In genomic region chr10:17655567-17656146, GRCh38 we compare ENCODE assay signal across 1 cellular context.
TF ChIP-seq lines count a peak whose summit lies in the region.

No MANE protein-coding gene starts in this region.

TF ChIP-seq in K562, 482 proteins besides CTCF, POLR2A, EP300 and RAD21 (continues in another document):
- peak; percentile 28; the same call in 1 of the 2 replicates for TF ChIP-seq NCOA1 (IDR thresholded peaks at IDR 0.05; ENCODE audit: low read depth)
- TF ChIP-seq MYNN (IDR thresholded peaks at IDR 0.05): no peak
- TF ChIP-seq MYNN (CRISPR knock-in tag; IDR thresholded peaks at IDR 0.05): no peak
- peak; percentile 72; the same call in 1 of the 2 replicates for TF ChIP-seq CTBP1 (IDR thresholded peaks at IDR 0.05; ENCODE audit: borderline replicate concordance)
- TF ChIP-seq ZNF79 (CRISPR knock-in tag; IDR thresholded peaks at IDR 0.05; ENCODE audit: low read depth): no peak
- TF ChIP-seq KLF6 (CRISPR knock-in tag; IDR thresholded peaks at IDR 0.05; ENCODE audit: borderline replicate concordance): no peak
- no peak for TF ChIP-seq ZBTB49 (CRISPR knock-in tag; IDR thresholded peaks at IDR 0.05; ENCODE audit: borderline replicate concordance)
- no peak for TF ChIP-seq COPS2 (conservative IDR thresholded peaks at IDR 0.05)
- no peak for TF ChIP-seq HDGF (IDR thresholded peaks at IDR 0.05)
- TF ChIP-seq HMGXB4 (CRISPR knock-in tag; IDR thresholded peaks at IDR 0.05): no peak
- no peak for TF ChIP-seq ZNF444 (CRISPR knock-in tag; IDR thresholded peaks at IDR 0.05)
- TF ChIP-seq ATF1 (CRISPR knock-in tag; IDR thresholded peaks at IDR 0.05): no peak
- 0 out of 2 replicates have a peak, but pooled peaks have one; percentile 31 for TF ChIP-seq ATF1 (tag; IDR thresholded peaks at IDR 0.05)
- peak; percentile 64 for TF ChIP-seq ZFP36 (IDR thresholded peaks at IDR 0.05; ENCODE audit: low read depth, low read length, partially characterized antibody)
- TF ChIP-seq BHLHE40 (IDR thresholded peaks at IDR 0.05; ENCODE audit: low read length): no peak
- TF ChIP-seq EP400 (IDR thresholded peaks at IDR 0.05): peak; percentile 43
- TF ChIP-seq PHTF2 (CRISPR knock-in tag; IDR thresholded peaks at IDR 0.05): no peak
- TF ChIP-seq RCOR1 (IDR thresholded peaks at IDR 0.05; ENCODE audit: borderline replicate concordance in 1 of 2, low read depth in 2 of 2, low read length in 2 of 2): peak in 1 of 2 experiments; percentile 39; a peak in 1 of 4 replicates
- TF ChIP-seq PTRF (tag; IDR thresholded peaks at IDR 0.05): no peak
- no peak for TF ChIP-seq CEBPG (CRISPR knock-in tag; IDR thresholded peaks at IDR 0.05)
- peak in 1 of 2 experiments; percentile 21; a peak in 1 of 4 replicates for TF ChIP-seq CEBPG (tag; conservative IDR thresholded peaks at IDR 0.05 in 1 of 2, IDR thresholded peaks at IDR 0.05 in 1 of 2)
- TF ChIP-seq SAFB2 (IDR thresholded peaks at IDR 0.05; ENCODE audit: borderline replicate concordance, low read depth, low read length, severe bottlenecking): no peak
- TF ChIP-seq MLLT1 (IDR thresholded peaks at IDR 0.05): peak in 1 of 2 experiments; percentile 49; a peak in 1 of 4 replicates
- peak; percentile 97 for TF ChIP-seq FOSL1 (tag; conservative IDR thresholded peaks at IDR 0.05)
- TF ChIP-seq DACH1 (IDR thresholded peaks at IDR 0.05; ENCODE audit: partially characterized antibody): peak; percentile 31
- no peak for TF ChIP-seq NCOA2 (IDR thresholded peaks at IDR 0.05; ENCODE audit: partially characterized antibody in 2 of 2)
- no peak for TF ChIP-seq MAFG (tag; conservative IDR thresholded peaks at IDR 0.05)
- peak; percentile 55; the same call in 1 of the 2 replicates for TF ChIP-seq CBFA2T2 (conservative IDR thresholded peaks at IDR 0.05)
- no peak for TF ChIP-seq IFI16 (CRISPR knock-in tag; IDR thresholded peaks at IDR 0.05)
- TF ChIP-seq TOE1 (IDR thresholded peaks at IDR 0.05; ENCODE audit: borderline replicate concordance): no peak
- TF ChIP-seq TOE1 (CRISPR knock-in tag; IDR thresholded peaks at IDR 0.05; ENCODE audit: borderline replicate concordance, low read depth): no peak
- no peak for TF ChIP-seq L3MBTL2 (IDR thresholded peaks at IDR 0.05)
- TF ChIP-seq HMBOX1 (IDR thresholded peaks at IDR 0.05): peak; percentile 84; the same call in 1 of the 2 replicates
- no peak for TF ChIP-seq CGGBP1 (CRISPR knock-in tag; IDR thresholded peaks at IDR 0.05)
- no peak for TF ChIP-seq ZNF830 (CRISPR knock-in tag; IDR thresholded peaks at IDR 0.05)
- no peak for TF ChIP-seq MAFF (IDR thresholded peaks at IDR 0.05; ENCODE audit: low read length)
- TF ChIP-seq ZNF121 (CRISPR knock-in tag; conservative IDR thresholded peaks at IDR 0.05): no peak
- TF ChIP-seq CHAMP1 (IDR thresholded peaks at IDR 0.05): no peak
- TF ChIP-seq NFRKB (IDR thresholded peaks at IDR 0.05; ENCODE audit: low read depth): 0 out of 2 replicates have a peak, but pooled peaks have one; percentile 13
- TF ChIP-seq LARP7 (IDR thresholded peaks at IDR 0.05): no peak
- TF ChIP-seq ERF (CRISPR knock-in tag; IDR thresholded peaks at IDR 0.05): no peak
- no peak for TF ChIP-seq E2F5 (CRISPR knock-in tag; IDR thresholded peaks at IDR 0.05)
- no peak for TF ChIP-seq U2AF2 (optimal IDR thresholded peaks at IDR 0.05; ENCODE audit: low read depth, low read length)
- TF ChIP-seq HNRNPLL (IDR thresholded peaks at IDR 0.05; ENCODE audit: low read depth, low read length, poor library complexity, severe bottlenecking): no peak
- peak; percentile 84 for TF ChIP-seq GATAD2B (IDR thresholded peaks at IDR 0.05; ENCODE audit: borderline replicate concordance)
- TF ChIP-seq MTA1 (IDR thresholded peaks at IDR 0.05; ENCODE audit: borderline replicate concordance): peak; percentile 80; the same call in 1 of the 2 replicates
- TF ChIP-seq KDM1A (IDR thresholded peaks at IDR 0.05): peak in 1 of 2 experiments; percentile 56; a peak in 3 of 4 replicates
- no peak for TF ChIP-seq SAFB (IDR thresholded peaks at IDR 0.05; ENCODE audit: borderline replicate concordance, low read depth, low read length)
- peak; percentile 85 for TF ChIP-seq NBN (IDR thresholded peaks at IDR 0.05; ENCODE audit: low read depth)
- TF ChIP-seq MAZ (CRISPR knock-in tag; conservative IDR thresholded peaks at IDR 0.05 in 1 of 2, IDR thresholded peaks at IDR 0.05 in 1 of 2): 0 out of 4 replicates have a peak, but pooled peaks of 1 of the 2 experiments have one; percentile 19
- TF ChIP-seq ARID4B (CRISPR knock-in tag; IDR thresholded peaks at IDR 0.05): no peak
- peak; percentile 72; the same call in 1 of the 2 replicates for TF ChIP-seq FOXJ2 (tag; IDR thresholded peaks at IDR 0.05)
- no peak for TF ChIP-seq ZKSCAN3 (CRISPR knock-in tag; IDR thresholded peaks at IDR 0.05)
- no peak for TF ChIP-seq ZBTB34 (CRISPR knock-in tag; IDR thresholded peaks at IDR 0.05)
- TF ChIP-seq BCOR (IDR thresholded peaks at IDR 0.05): peak; percentile 41; the same call in 1 of the 2 replicates
- no peak for TF ChIP-seq DDX20 (tag; IDR thresholded peaks at IDR 0.05; ENCODE audit: low read depth)
- peak; percentile 69; the same call in 1 of the 2 replicates for TF ChIP-seq ADNP (tag; IDR thresholded peaks at IDR 0.05)
- no peak for TF ChIP-seq RBM34 (IDR thresholded peaks at IDR 0.05; ENCODE audit: borderline replicate concordance, insufficient read depth, low read length)
- no peak for TF ChIP-seq ZNF263 (CRISPR knock-in tag; IDR thresholded peaks at IDR 0.05; ENCODE audit: borderline replicate concordance)
- peak; percentile 70; the same call in 1 of the 2 replicates for TF ChIP-seq GATAD2A (IDR thresholded peaks at IDR 0.05)
